2 cellular contexts compared by ENCODE assay signal in the genomic region with DNA sequence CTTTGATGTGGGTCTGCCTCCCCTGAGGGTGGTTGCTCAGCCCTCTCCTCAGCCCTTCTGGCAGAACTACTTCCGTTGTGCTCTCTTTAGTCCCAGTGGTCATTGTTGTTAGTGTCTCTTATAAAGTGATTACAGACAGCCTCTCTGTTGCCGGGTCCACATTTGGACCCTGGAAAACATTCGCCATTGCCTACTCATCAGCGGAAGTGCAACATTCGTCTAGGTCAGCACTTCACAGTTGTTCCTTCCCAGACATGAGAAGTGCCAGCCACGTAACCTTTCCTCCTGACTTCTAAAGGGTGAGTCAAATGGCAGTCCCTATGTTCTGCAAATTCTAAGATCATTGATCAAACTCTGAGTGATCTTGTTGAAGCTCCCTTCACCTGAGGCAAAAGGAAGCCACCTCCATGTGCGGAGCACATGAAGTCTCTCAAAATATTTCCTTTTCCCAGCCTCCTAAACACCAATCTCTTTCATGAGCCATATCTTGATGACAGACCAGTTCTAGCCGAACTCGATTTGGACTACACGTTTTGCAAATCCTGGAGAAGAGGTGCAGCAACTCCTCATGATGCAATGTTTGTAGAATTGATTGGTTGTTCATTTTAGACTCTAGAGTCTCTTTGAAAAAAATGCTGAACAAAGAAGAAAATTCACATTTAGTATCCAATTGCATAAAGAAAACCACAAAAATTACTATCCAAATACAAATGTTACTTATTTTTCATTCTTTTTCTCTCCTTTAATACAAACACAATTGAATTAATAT.
TF ChIP-seq lines count a peak whose summit lies in the region.

No MANE protein-coding gene starts in this region.

TF ChIP-seq in GM23338, 12 proteins besides CTCF, POLR2A, EP300 and RAD21 (continued from another document and continues in another):
- TF ChIP-seq, protein P1, sequence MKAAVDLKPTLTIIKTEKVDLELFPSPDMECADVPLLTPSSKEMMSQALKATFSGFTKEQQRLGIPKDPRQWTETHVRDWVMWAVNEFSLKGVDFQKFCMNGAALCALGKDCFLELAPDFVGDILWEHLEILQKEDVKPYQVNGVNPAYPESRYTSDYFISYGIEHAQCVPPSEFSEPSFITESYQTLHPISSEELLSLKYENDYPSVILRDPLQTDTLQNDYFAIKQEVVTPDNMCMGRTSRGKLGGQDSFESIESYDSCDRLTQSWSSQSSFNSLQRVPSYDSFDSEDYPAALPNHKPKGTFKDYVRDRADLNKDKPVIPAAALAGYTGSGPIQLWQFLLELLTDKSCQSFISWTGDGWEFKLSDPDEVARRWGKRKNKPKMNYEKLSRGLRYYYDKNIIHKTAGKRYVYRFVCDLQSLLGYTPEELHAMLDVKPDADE (IDR thresholded peaks at IDR 0.05): no peak
- TF ChIP-seq EZH2 (IDR thresholded peaks at IDR 0.05; ENCODE audit: low read depth, unreplicated experiment) (no peak), CREB1 (CRISPR knock-in tag; IDR thresholded peaks at IDR 0.05; ENCODE audit: low read depth) (no peak), POLR2AphosphoS5 (IDR thresholded peaks at IDR 0.05; ENCODE audit: low read depth) (no peak), NANOG (IDR thresholded peaks at IDR 0.05; ENCODE audit: borderline replicate concordance) (no peak), JUNB (IDR thresholded peaks at IDR 0.05; ENCODE audit: unreplicated experiment) (no peak), STAT1 (IDR thresholded peaks at IDR 0.05; ENCODE audit: unreplicated experiment) (no peak), EZH2phosphoT487 (IDR thresholded peaks at IDR 0.05; ENCODE audit: unreplicated experiment) (no peak)
- TF ChIP-seq, protein P2, sequence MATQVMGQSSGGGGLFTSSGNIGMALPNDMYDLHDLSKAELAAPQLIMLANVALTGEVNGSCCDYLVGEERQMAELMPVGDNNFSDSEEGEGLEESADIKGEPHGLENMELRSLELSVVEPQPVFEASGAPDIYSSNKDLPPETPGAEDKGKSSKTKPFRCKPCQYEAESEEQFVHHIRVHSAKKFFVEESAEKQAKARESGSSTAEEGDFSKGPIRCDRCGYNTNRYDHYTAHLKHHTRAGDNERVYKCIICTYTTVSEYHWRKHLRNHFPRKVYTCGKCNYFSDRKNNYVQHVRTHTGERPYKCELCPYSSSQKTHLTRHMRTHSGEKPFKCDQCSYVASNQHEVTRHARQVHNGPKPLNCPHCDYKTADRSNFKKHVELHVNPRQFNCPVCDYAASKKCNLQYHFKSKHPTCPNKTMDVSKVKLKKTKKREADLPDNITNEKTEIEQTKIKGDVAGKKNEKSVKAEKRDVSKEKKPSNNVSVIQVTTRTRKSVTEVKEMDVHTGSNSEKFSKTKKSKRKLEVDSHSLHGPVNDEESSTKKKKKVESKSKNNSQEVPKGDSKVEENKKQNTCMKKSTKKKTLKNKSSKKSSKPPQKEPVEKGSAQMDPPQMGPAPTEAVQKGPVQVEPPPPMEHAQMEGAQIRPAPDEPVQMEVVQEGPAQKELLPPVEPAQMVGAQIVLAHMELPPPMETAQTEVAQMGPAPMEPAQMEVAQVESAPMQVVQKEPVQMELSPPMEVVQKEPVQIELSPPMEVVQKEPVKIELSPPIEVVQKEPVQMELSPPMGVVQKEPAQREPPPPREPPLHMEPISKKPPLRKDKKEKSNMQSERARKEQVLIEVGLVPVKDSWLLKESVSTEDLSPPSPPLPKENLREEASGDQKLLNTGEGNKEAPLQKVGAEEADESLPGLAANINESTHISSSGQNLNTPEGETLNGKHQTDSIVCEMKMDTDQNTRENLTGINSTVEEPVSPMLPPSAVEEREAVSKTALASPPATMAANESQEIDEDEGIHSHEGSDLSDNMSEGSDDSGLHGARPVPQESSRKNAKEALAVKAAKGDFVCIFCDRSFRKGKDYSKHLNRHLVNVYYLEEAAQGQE (IDR thresholded peaks at IDR 0.05; ENCODE audit: unreplicated experiment): no peak

TF ChIP-seq in liver, 16 proteins besides CTCF, POLR2A, EP300 and RAD21 (continued from another document):
- TF ChIP-seq, protein P3, sequence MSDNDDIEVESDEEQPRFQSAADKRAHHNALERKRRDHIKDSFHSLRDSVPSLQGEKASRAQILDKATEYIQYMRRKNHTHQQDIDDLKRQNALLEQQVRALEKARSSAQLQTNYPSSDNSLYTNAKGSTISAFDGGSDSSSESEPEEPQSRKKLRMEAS (IDR thresholded peaks at IDR 0.05): peak; percentile 20
- TF ChIP-seq, protein P4, sequence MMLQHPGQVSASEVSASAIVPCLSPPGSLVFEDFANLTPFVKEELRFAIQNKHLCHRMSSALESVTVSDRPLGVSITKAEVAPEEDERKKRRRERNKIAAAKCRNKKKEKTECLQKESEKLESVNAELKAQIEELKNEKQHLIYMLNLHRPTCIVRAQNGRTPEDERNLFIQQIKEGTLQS (IDR thresholded peaks at IDR 0.05): peak; percentile 81
- TF ChIP-seq FOXA1 (IDR thresholded peaks at IDR 0.05) (no peak), HNF4G (IDR thresholded peaks at IDR 0.05) (no peak), GABPA (IDR thresholded peaks at IDR 0.05 in 1 of 2, conservative IDR thresholded peaks at IDR 0.05 in 1 of 2) (no peak), TAF1 (conservative IDR thresholded peaks at IDR 0.05) (no peak), EGR1 (IDR thresholded peaks at IDR 0.05; ENCODE audit: low read depth in 2 of 2) (no peak), HNF4A (conservative IDR thresholded peaks at IDR 0.05) (peak; percentile 39 to 59), RXRA (IDR thresholded peaks at IDR 0.05) (peak; percentile 16 to 41), SP1 (IDR thresholded peaks at IDR 0.05) (peak; percentile 33), YY1 (IDR thresholded peaks at IDR 0.05) (peak; percentile 67)
- TF ChIP-seq, protein P5, sequence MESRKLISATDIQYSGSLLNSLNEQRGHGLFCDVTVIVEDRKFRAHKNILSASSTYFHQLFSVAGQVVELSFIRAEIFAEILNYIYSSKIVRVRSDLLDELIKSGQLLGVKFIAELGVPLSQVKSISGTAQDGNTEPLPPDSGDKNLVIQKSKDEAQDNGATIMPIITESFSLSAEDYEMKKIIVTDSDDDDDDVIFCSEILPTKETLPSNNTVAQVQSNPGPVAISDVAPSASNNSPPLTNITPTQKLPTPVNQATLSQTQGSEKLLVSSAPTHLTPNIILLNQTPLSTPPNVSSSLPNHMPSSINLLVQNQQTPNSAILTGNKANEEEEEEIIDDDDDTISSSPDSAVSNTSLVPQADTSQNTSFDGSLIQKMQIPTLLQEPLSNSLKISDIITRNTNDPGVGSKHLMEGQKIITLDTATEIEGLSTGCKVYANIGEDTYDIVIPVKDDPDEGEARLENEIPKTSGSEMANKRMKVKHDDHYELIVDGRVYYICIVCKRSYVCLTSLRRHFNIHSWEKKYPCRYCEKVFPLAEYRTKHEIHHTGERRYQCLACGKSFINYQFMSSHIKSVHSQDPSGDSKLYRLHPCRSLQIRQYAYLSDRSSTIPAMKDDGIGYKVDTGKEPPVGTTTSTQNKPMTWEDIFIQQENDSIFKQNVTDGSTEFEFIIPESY (IDR thresholded peaks at IDR 0.05): no peak
- TF ChIP-seq, protein P2 (IDR thresholded peaks at IDR 0.05): no peak
